In the genomic region with DNA sequence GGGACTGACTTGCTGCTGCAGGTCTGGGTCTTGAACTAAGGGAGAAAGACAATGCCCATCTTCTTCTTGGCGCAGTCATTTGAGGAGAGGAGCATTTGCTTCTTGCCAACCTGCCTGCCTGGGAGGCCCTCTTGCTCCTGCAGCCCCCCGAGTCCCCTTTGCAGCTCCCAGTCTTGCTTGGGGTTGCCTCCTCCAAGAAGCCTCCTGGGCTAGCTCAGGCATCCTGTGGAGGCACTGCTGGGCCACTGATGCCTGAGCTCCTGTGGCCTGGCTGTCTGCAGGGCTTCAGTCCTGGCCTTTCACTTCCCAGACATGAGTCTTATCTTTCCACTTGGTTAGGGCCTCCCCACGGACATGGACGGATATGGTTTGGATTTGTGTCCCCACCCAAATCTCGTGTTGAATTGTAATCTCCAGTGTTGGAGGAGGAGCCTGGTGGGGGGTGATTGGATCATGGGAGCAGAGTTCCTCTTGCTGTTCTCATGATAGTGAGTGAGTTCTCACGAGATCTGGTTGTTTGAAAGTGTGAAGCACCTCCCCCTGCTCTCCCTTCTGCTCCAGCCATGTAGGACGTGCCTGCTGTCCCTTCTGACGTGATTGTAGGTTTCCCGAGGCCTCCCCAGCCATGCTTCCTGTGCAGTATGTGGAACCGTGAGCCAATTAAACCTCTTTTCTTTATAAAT, we compare ENCODE assay signal across 15 cellular contexts.
"Had no signal": no experiment of that assay in that cellular context is flagged by ENCODE, and none has a peak within 500 bp of the region (broad histone marks: within the 10 kb centered on the region; RNA-seq: fewer than 3 reads in every experiment).

No MANE protein-coding gene starts in this region.

- H3K27ac ChIP-seq: SK-N-MC, tibial nerve had no signal

- H3K27ac Mint-ChIP-seq: activated CD4-positive, alpha-beta T cell treated with anti-CD3 and anti-CD28 coated beads, Interleukin-2, amount 10 ng/mL, durations not matched to agents 7 days and 5 days; activated naive CD4-positive, alpha-beta T cell treated with anti-CD3 and anti-CD28 coated beads, Interleukin-2, amount 10 ng/mL, durations not matched to agents 7 days and 5 days had no signal

- DNase-seq: activated CD4-positive, alpha-beta T cell treated with anti-CD3 and anti-CD28 coated beads, Interleukin-2, amount 10 ng/mL, durations not matched to agents 7 days and 5 days; activated CD8-positive, alpha-beta memory T cell treated with anti-CD3 and anti-CD28 coated beads, Interleukin-2, amount 50 U/mL, for 4 hours; activated naive CD4-positive, alpha-beta T cell treated with anti-CD3 and anti-CD28 coated beads, Interleukin-2, amount 10 ng/mL, durations not matched to agents 7 days and 5 days; dermis blood vessel endothelial cell; mesenchymal stem cell; nephron progenitor cell; nucleus accumbens; retina; stimulated activated CD4-positive, alpha-beta T cell treated with anti-CD3 and anti-CD28 coated beads, Interleukin-12 subunit alpha, Interleukin-12 subunit beta, amount 100 ng/mL, for 4 hours; stimulated activated CD4-positive, alpha-beta T cell treated with anti-CD3 and anti-CD28 coated beads, Interleukin-1b, Interleukin-23, amount 100 ng/mL, for 48 hours; stimulated activated CD8-positive, alpha-beta memory T cell treated with anti-CD3 and anti-CD28 coated beads, Interleukin-4, amount 100 ng/mL, for 48 hours; stimulated activated naive CD4-positive, alpha-beta T cell treated with Interleukin-2 at 50 U/mL for 16 hours; T-helper 9 cell had no signal

- H3K4me3 ChIP-seq: SK-N-MC, tibial nerve had no signal

- H3K27me3 ChIP-seq: tibial nerve had no signal

- H3K27me3 Mint-ChIP-seq: activated CD4-positive, alpha-beta T cell treated with anti-CD3 and anti-CD28 coated beads, Interleukin-2, amount 10 ng/mL, durations not matched to agents 7 days and 5 days; activated naive CD4-positive, alpha-beta T cell treated with anti-CD3 and anti-CD28 coated beads, Interleukin-2, amount 10 ng/mL, durations not matched to agents 7 days and 5 days had no signal

- H3K4me3 Mint-ChIP-seq: activated CD4-positive, alpha-beta T cell treated with anti-CD3 and anti-CD28 coated beads, Interleukin-2, amount 10 ng/mL, durations not matched to agents 7 days and 5 days; activated naive CD4-positive, alpha-beta T cell treated with anti-CD3 and anti-CD28 coated beads, Interleukin-2, amount 10 ng/mL, durations not matched to agents 7 days and 5 days; nephron progenitor cell had no signal

- H3K4me1 Mint-ChIP-seq: nephron progenitor cell had no signal

- H3K9me3 ChIP-seq: tibial nerve had no signal
